Comparison of ENCODE assay signal across 10 cellular contexts in the genomic region with DNA sequence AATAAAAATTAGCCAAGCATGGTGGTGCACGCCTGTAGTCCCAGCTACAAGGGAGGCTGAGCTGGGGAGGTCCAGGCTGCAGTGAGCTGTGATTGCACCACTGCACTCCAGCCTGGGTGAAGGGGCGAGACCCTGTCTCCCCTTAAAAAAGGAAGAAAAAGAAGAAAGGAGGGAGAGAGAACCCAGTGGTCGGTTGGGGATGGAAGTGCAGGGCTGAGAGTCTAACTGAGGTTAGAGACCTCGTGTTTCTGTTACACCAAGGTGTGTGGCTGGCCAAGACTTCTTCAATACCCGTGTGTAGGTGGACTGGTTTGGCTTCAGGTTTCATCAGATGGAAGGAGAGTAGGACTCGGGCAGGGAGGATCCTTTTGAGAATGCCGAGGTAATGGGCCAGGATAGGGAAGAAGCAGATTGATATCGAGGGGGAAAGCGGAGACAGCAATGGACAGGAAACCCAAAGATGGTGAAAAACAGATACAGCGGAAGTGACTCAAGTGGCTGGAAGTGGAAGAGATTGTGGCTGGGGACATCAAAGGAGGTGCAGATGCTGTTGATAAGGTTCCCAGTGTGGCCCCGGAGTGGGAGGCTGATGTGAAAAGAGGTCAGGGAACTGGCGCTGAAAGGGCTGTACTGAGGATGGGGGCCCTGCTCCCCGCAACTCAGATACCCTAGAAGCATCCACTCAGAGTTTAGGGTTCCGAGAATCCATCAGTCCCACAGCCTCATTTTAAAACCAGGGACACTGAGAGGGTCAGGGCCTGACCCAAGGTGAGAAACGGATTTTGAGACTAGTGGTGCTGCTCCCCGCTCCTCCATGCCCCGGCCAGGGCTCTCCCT. TPM values are rescaled to one million over a fixed set of nuclear protein-coding genes. Genes with fewer than 3 reads are reported as not detected.
DNase-seq lines count a peak whose midpoint lies in the region; ATAC-seq, FAIRE-seq and TF ChIP-seq lines count a peak whose summit lies in the region.
"Had no signal": no experiment of that assay in that cellular context is flagged by ENCODE, and none has a peak within 500 bp of the region (broad histone marks: within the 10 kb centered on the region; RNA-seq: fewer than 3 reads in every experiment).

No MANE protein-coding gene starts in this region.

- no peak for TF ChIP-seq POLR2A in GM12878 (IDR thresholded peaks at IDR 0.05; ENCODE audit: low read depth, low read length)

- peak overlapping the region; percentile 71 for H3K4me3 ChIP-seq in CD4-positive, CD25-positive, alpha-beta regulatory T cell (ENCODE audit: low read depth, low read length)
- no peak overlapping the region for H3K4me3 ChIP-seq in GM12878

- H3K9ac ChIP-seq in GM12878 (ENCODE audit: control insufficient read depth, insufficient read depth, low read length): no peak overlapping the region

- no peak for TF ChIP-seq CTCF in GM12878 (IDR thresholded peaks at IDR 0.05 in 2 of 3, conservative IDR thresholded peaks at IDR 0.05 in 1 of 3; ENCODE audit: control insufficient read depth in 2 of 3, extremely low read depth in 1 of 3, insufficient read depth in 1 of 3, low read depth in 3 of 3, low read length in 3 of 3)

- intact Hi-C loops in GM12878 (cut with micrococcal nuclease; ENCODE audit: unreplicated experiment) (no loop called here), posterior vena cava (cut with DNase I) (no loop called here)

- no peaks in the 10 kb centered on the region for H3K9me3 ChIP-seq in CD4-positive, CD25-positive, alpha-beta regulatory T cell (ENCODE audit: control insufficient read depth in 2 of 2, low read length in 2 of 2)
- H3K9me3 ChIP-seq in T-helper 17 cell (ENCODE audit: control insufficient read depth, low read length, poor library complexity, severe bottlenecking): no peaks in the 10 kb centered on the region
- no peaks in the 10 kb centered on the region for H3K9me3 ChIP-seq in GM12878 (replicated peaks; ENCODE audit: control insufficient read depth, insufficient read depth, low read length)
- H3K9me3 ChIP-seq: neutrophil had no signal

- peak overlapping the region; percentile 44 for H3K27ac ChIP-seq in CD4-positive, CD25-positive, alpha-beta regulatory T cell (ENCODE audit: insufficient read depth, low read length, poor library complexity, severe bottlenecking)
- H3K27ac ChIP-seq in GM12878 (ENCODE audit: control insufficient read depth, insufficient read depth): no peak overlapping the region
- H3K27ac ChIP-seq: neutrophil had no signal

- H3K27me3 Mint-ChIP-seq in CD4-positive, CD25-positive, alpha-beta regulatory T cell: no peaks in the 10 kb centered on the region
- no peaks in the 10 kb centered on the region for H3K27me3 Mint-ChIP-seq in T-helper 17 cell

- H2AFZ ChIP-seq in GM12878 (ENCODE audit: control insufficient read depth, low read depth, low read length): peak overlapping the region; percentile 26; the same call in 1 of the 2 replicates

- no peaks in the 10 kb centered on the region for H3K79me2 ChIP-seq in GM12878 (ENCODE audit: control insufficient read depth, insufficient read depth, low read length)

- no peaks in the 10 kb centered on the region for H3K36me3 Mint-ChIP-seq in CD4-positive, CD25-positive, alpha-beta regulatory T cell
- peaks cover 4% of the 10 kb centered on the region for H3K36me3 Mint-ChIP-seq in T-helper 17 cell (ENCODE audit: low read depth)

- TF ChIP-seq RAD21 in GM12878 (IDR thresholded peaks at IDR 0.05; ENCODE audit: insufficient read depth, low read depth, low read length): no peak

- CTCF ChIA-PET in GM12878 (lab: Yijun Ruan, JAX): no interaction called here

- in situ Hi-C loops in GM12878 (cut with MboI): no loop called here

- H4K20me1 ChIP-seq in GM12878 (ENCODE audit: control insufficient read depth, insufficient read depth): no peaks in the 10 kb centered on the region

- RAD21 ChIA-PET in GM12878 (lab: Charles Lee; ENCODE audit: unreplicated experiment): no interaction called here

- H3K4me1 Mint-ChIP-seq in CD4-positive, CD25-positive, alpha-beta regulatory T cell: peaks cover 0 to 48% (median 31%) of the 10 kb centered on the region in 4 donors
- H3K4me1 Mint-ChIP-seq in T-helper 17 cell: peaks cover 52% of the 10 kb centered on the region

- H3K4me1 ChIP-seq in CD4-positive, CD25-positive, alpha-beta regulatory T cell (ENCODE audit: control insufficient read depth, insufficient read depth, low read length, poor library complexity, severe bottlenecking): peaks cover 27% of the 10 kb centered on the region
- peaks cover 12% of the 10 kb centered on the region for H3K4me1 ChIP-seq in GM12878 (ENCODE audit: control insufficient read depth, insufficient read depth, low read length)

- FAIRE-seq in GM12878 (lab: Jason Lieb, UNC): no peak

- POLR2A ChIA-PET in GM12878 (lab: Charles Lee): no interaction called here

- H3K36me3 ChIP-seq in CD4-positive, CD25-positive, alpha-beta regulatory T cell (ENCODE audit: control insufficient read depth, insufficient read depth, low read length): no peaks in the 10 kb centered on the region
- no peaks in the 10 kb centered on the region for H3K36me3 ChIP-seq in GM12878 (ENCODE audit: control insufficient read depth in 2 of 2, insufficient read depth in 2 of 2, low read length in 1 of 2)
- H3K36me3 ChIP-seq: neutrophil had no signal

- SMC1A ChIA-PET in GM12878 (lab: Charles Lee; ENCODE audit: uncharacterized antibody, unreplicated experiment): no interaction called here

- H3K27me3 ChIP-seq in CD4-positive, CD25-positive, alpha-beta regulatory T cell (ENCODE audit: control insufficient read depth, insufficient read depth, low read length): no peaks in the 10 kb centered on the region
- peaks cover 4 to 11% of the 10 kb centered on the region in 2 experiments for H3K27me3 ChIP-seq in GM12878 (replicated peaks in 1 of 2; ENCODE audit: control insufficient read depth in 2 of 2, insufficient read depth in 2 of 2, low read length in 1 of 2)

- peak overlapping the region; percentile 42; the same call in 1 of the 2 replicates for H3K4me2 ChIP-seq in GM12878 (ENCODE audit: control insufficient read depth, insufficient read depth)

- H3K27ac Mint-ChIP-seq in CD4-positive, CD25-positive, alpha-beta regulatory T cell: peak overlapping the region; percentile 51 to 96 (median 72)
- H3K27ac Mint-ChIP-seq in T-helper 17 cell: peak overlapping the region; percentile 92

- H3K9me3 Mint-ChIP-seq in CD4-positive, CD25-positive, alpha-beta regulatory T cell: peaks cover 0 to 1% (median 0%) of the 10 kb centered on the region in 7 donors

- DNase-seq in CD4-positive, CD25-positive, alpha-beta regulatory T cell: peak; percentile 19 to 79 (median 44)
- DNase-seq in T-helper 17 cell: peak; percentile 19 to 45 (median 35)
- DNase-seq in GM12878 (ENCODE audit: low read depth, low spot score): no peak
- peak; percentile 69 for DNase-seq in posterior vena cava (ENCODE audit: low spot score)
- DNase-seq in NCI-H2029 treated with DMSO at 0.1 percent for 48 hours (lab: John Stamatoyannopoulos, UW): no peak
- no peak for DNase-seq in A172 (ENCODE audit: low spot score)
- no peak for DNase-seq in HuH-7 (ENCODE audit: low spot score)

- 44% methylated on average over 17 of the region's 17 CpGs for whole genome bisulfite sequencing in GM12878 (ENCODE audit: insufficient coverage, insufficient replicate concordance, low lambda C conversion rate, missing lambda C conversion rate)

- peak overlapping the region; percentile 79 to 85 (median 81) for H3K4me3 Mint-ChIP-seq in CD4-positive, CD25-positive, alpha-beta regulatory T cell
- peak overlapping the region; percentile 92 for H3K4me3 Mint-ChIP-seq in T-helper 17 cell

- no peak for TF ChIP-seq EP300 in GM12878 (IDR thresholded peaks at IDR 0.05; ENCODE audit: borderline replicate concordance in 1 of 2, control insufficient read depth in 1 of 2, low read depth in 2 of 2, low read length in 2 of 2)

- ATAC-seq in CD4-positive, CD25-positive, alpha-beta regulatory T cell (ENCODE audit: low read depth in 2 of 2): peak; percentile 70 to 80
- ATAC-seq in T-helper 17 cell: peak; percentile 80
- peak; percentile 31; the same call in 2 of the 3 replicates for ATAC-seq in GM12878
- no peak for ATAC-seq in GM21367 (IDR thresholded peaks at IDR 0.05; ENCODE audit: unreplicated experiment)

- no TSS peak for BruUV-seq in GM12878 (replicated peaks; lab: Mats Ljungman, UMichigan)

RNA-seq across cellular contexts. Expression of a gene that starts 0.7 kb away (rescaled TPM):
- 0.30 TPM for total RNA-seq in CD4-positive, CD25-positive, alpha-beta regulatory T cell
- under 1 TPM in 3 of 4 donors, not detected in 1; 0.06 to 0.41 (median 0.37) TPM for polyA plus RNA-seq in CD4-positive, CD25-positive, alpha-beta regulatory T cell
- total RNA-seq in T-helper 17 cell: 1 to 10 TPM in 1 of 2 donors, under 1 TPM in 1; 0.81 to 1.0 TPM
- 0.06 TPM in 1 of 2 replicates, not detected in the other for total RNA-seq in GM12878 (2013; cell fraction: nucleolus; rRNA removed)
- not detected in 2 replicates for total RNA-seq in GM12878 (2014; rRNA removed)
- not detected in 2 replicates for total RNA-seq in GM12878 (2014; rRNA removed; fragmentation: Illumina TruSeq; extraction: Trizol)
- not detected in 2 replicates for total RNA-seq in GM12878 (2021)
- polyA plus RNA-seq in GM12878 (2011; ENCODE audit: low read depth): 0.08 TPM
- 0.12 and 0.15 TPM in 2 replicates for polyA plus RNA-seq in GM12878 (2011; rRNA removed)
- 0.12 and 0.15 TPM in 2 replicates for polyA plus RNA-seq in GM12878 (2011; cell fraction: cytosol; rRNA removed)
- polyA plus RNA-seq in GM12878 (2011; cell fraction: nucleus; rRNA removed): 0.16 and 0.19 TPM in 2 replicates
- polyA plus RNA-seq in GM12878 (2012): 0.03 and 0.07 TPM in 2 replicates
- polyA plus RNA-seq in GM12878 (2014; fragmentation: Illumina TruSeq; extraction: Trizol): 0.03 TPM in 1 of 2 replicates, not detected in the other
- not detected for polyA plus RNA-seq in GM12878 (2014; fragmentation: Nextera tagmentation; extraction: Ambion mirVana)
- 0.06 TPM in 1 of 2 replicates, not detected in the other for polyA plus RNA-seq in GM12878 (2014; rRNA removed)
- not detected for polyA plus RNA-seq in GM12878 (2016; fragmentation: Nextera tagmentation; extraction: Ambion mirVana)
- polyA minus RNA-seq in GM12878 (2011; rRNA and poly(A)+ RNA removed): 0.26 TPM in 1 of 2 replicates, not detected in the other
- not detected in 2 replicates for polyA minus RNA-seq in GM12878 (2011; cell fraction: cytosol; rRNA and poly(A)+ RNA removed)
- 0.10 and 0.12 TPM in 2 replicates for polyA minus RNA-seq in GM12878 (2011; cell fraction: nucleus; rRNA and poly(A)+ RNA removed)
- total RNA-seq in posterior vena cava: under 1 TPM; 0.29 to 0.60 TPM
- not detected in 2 replicates for total RNA-seq in A172 (2014; rRNA removed; shearing (Covaris generic))

RNA-seq across cellular contexts. Expression of a gene that starts 1.1 kb away (rescaled TPM):
- not detected for total RNA-seq in CD4-positive, CD25-positive, alpha-beta regulatory T cell
- polyA plus RNA-seq in CD4-positive, CD25-positive, alpha-beta regulatory T cell: not detected
- total RNA-seq in T-helper 17 cell: under 1 TPM in 1 of 2 donors, not detected in 1; 0.25 TPM
- total RNA-seq in GM12878 (2013; cell fraction: nucleolus; rRNA removed): not detected in 2 replicates
- total RNA-seq in GM12878 (2014; rRNA removed): not detected in 2 replicates
- not detected in 2 replicates for total RNA-seq in GM12878 (2014; rRNA removed; fragmentation: Illumina TruSeq; extraction: Trizol)
- total RNA-seq in GM12878 (2021): not detected in 2 replicates
- not detected for polyA plus RNA-seq in GM12878 (2011; ENCODE audit: low read depth)
- polyA plus RNA-seq in GM12878 (2011; rRNA removed): 0.05 and 0.06 TPM in 2 replicates
- polyA plus RNA-seq in GM12878 (2011; cell fraction: cytosol; rRNA removed): 0.03 TPM in 1 of 2 replicates, not detected in the other
- 0.12 and 0.30 TPM in 2 replicates for polyA plus RNA-seq in GM12878 (2011; cell fraction: nucleus; rRNA removed)
- not detected in 2 replicates for polyA plus RNA-seq in GM12878 (2012)
- not detected in 2 replicates for polyA plus RNA-seq in GM12878 (2014; fragmentation: Illumina TruSeq; extraction: Trizol)
- not detected for polyA plus RNA-seq in GM12878 (2014; fragmentation: Nextera tagmentation; extraction: Ambion mirVana)
- polyA plus RNA-seq in GM12878 (2014; rRNA removed): not detected in 2 replicates
- polyA plus RNA-seq in GM12878 (2016; fragmentation: Nextera tagmentation; extraction: Ambion mirVana): not detected
- polyA minus RNA-seq in GM12878 (2011; rRNA and poly(A)+ RNA removed): 0.05 and 0.44 TPM in 2 replicates
- not detected in 2 replicates for polyA minus RNA-seq in GM12878 (2011; cell fraction: cytosol; rRNA and poly(A)+ RNA removed)
- polyA minus RNA-seq in GM12878 (2011; cell fraction: nucleus; rRNA and poly(A)+ RNA removed): not detected in 2 replicates
- under 1 TPM; 0.14 to 0.24 TPM for total RNA-seq in posterior vena cava
- total RNA-seq in A172 (2014; rRNA removed; shearing (Covaris generic)): not detected in 2 replicates
- total RNA-seq: G401 had no signal

RNA-seq across cellular contexts. Expression of a gene that starts 46.1 kb away (rescaled TPM):
- total RNA-seq in CD4-positive, CD25-positive, alpha-beta regulatory T cell: not detected
- not detected for polyA plus RNA-seq in CD4-positive, CD25-positive, alpha-beta regulatory T cell
- total RNA-seq in T-helper 17 cell (not detected), GM12878 (2014; rRNA removed) (not detected in 2 replicates), GM12878 (2014; rRNA removed; fragmentation: Illumina TruSeq; extraction: Trizol) (not detected in 2 replicates), GM12878 (2021) (not detected in 2 replicates), posterior vena cava (not detected)
- not detected in 2 replicates for total RNA-seq in GM12878 (2013; cell fraction: nucleolus; rRNA removed)
- polyA plus RNA-seq in GM12878 (2011; ENCODE audit: low read depth): not detected
- polyA plus RNA-seq in GM12878 (2011; rRNA removed) (not detected in 2 replicates), GM12878 (2014; fragmentation: Illumina TruSeq; extraction: Trizol) (0.03 TPM in 1 of 2 replicates, not detected in the other), GM12878 (2014; fragmentation: Nextera tagmentation; extraction: Ambion mirVana) (not detected), GM12878 (2014; rRNA removed) (0.09 TPM in 1 of 2 replicates, not detected in the other), GM12878 (2016; fragmentation: Nextera tagmentation; extraction: Ambion mirVana) (not detected)
- 0.01 and 0.02 TPM in 2 replicates for polyA plus RNA-seq in GM12878 (2011; cell fraction: cytosol; rRNA removed)
- 0.15 and 0.19 TPM in 2 replicates for polyA plus RNA-seq in GM12878 (2011; cell fraction: nucleus; rRNA removed)
- polyA plus RNA-seq in GM12878 (2012): not detected in 2 replicates
- 0.05 TPM in 1 of 2 replicates, not detected in the other for polyA minus RNA-seq in GM12878 (2011; rRNA and poly(A)+ RNA removed)
- polyA minus RNA-seq in GM12878 (2011; cell fraction: cytosol; rRNA and poly(A)+ RNA removed): not detected in 2 replicates
- polyA minus RNA-seq in GM12878 (2011; cell fraction: nucleus; rRNA and poly(A)+ RNA removed): not detected in 2 replicates
- total RNA-seq in A172 (2014; rRNA removed; shearing (Covaris generic)): not detected in 2 replicates
- total RNA-seq: G401 had no signal

Comparison
In these comparisons a context has a peak if more than half of its experiments do, and no peak if none do; other contexts are left out.
1. DNase-seq: peak in CD4-positive, CD25-positive, alpha-beta regulatory T cell (3 of 3), T-helper 17 cell (3 of 3) and posterior vena cava (single experiment); none in GM12878 (single experiment), NCI-H2029 treated with DMSO at 0.1 percent for 48 hours (single experiment), A172 (single experiment) and HuH-7 (single experiment).